ENCODE assay signal across 7 cellular contexts in the genomic region with DNA sequence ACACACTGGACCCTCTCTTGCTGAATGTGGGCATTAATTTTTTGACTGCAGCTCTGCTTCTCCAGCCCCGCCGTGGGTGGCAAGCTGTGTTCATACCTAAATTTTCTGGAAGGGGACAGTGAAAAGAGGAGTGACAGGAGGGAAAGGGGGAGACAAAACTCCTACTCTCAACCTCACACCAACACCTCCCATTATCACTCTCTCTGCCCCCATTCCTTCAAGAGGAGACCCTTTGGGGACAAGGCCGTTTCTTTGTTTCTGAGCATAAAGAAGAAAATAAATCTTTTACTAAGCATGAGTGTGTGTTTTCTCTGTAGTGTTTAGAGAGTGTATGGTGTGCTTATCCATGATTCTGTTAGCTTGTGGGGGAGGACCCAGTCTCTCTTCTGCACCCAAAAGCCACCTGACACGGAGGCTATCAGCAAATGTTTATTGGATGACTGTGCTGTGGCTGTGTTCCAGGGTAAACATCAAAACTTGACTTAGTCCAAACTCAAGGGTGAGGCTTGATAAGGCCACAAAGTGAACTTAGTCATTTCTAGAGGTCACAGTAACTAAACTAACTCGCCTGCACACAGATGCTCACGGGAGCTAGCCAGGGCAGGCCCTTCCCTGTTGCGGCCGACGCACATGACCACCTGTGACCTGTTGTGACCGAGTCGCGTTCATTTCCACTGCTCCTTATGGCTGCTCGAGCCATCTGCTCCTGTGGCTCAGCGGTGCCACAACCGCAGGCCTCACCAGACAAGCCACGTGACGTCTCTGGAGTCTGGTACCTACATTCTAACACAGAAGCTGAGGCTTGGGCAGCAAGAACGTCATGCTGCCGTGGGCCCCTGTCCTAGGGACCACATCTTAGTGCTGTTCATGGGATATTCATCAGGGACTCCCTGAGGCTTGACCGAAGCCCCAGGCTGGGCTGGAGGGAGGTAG. TPM values are rescaled to one million over a fixed set of nuclear protein-coding genes. Genes with fewer than 3 reads are reported as not detected.
DNase-seq lines count a peak whose midpoint lies in the region; ATAC-seq, FAIRE-seq and TF ChIP-seq lines count a peak whose summit lies in the region.

No MANE protein-coding gene starts in this region.

- DNase-seq in RWPE2 (ENCODE audit: low spot score) (no peak), fibroblast of peridontal ligament (ENCODE audit: extremely low read depth) (peak; percentile 14), small intestine (peak; percentile 98), tibial nerve (ENCODE audit: low spot score in 2 of 2) (no peak), GM13976 (ENCODE audit: low spot score) (no peak)

- POLR2A ChIA-PET in HEK293 (lab: Yijun Ruan, JAX): interaction anchor here (0.8 to 1.9 kb wide), 6 partner anchors 9 to 69 kb away, joined by 4 to 10 read pairs (median 6); a partner anchor contains a TSS

- no peak for TF ChIP-seq POLR2A in tibial nerve (IDR thresholded peaks at IDR 0.05)

- TF ChIP-seq CTCF in HEK293 (tag by site-specific recombination; IDR thresholded peaks at IDR 0.05): no peak
- TF ChIP-seq CTCF in RWPE2 (IDR thresholded peaks at IDR 0.05; ENCODE audit: poor library complexity, severe bottlenecking): no peak
- TF ChIP-seq CTCF in tibial nerve (IDR thresholded peaks at IDR 0.05): no peak
- TF ChIP-seq CTCF in GM13976 (IDR thresholded peaks at IDR 0.05; ENCODE audit: borderline replicate concordance, control extremely low read depth, extremely low read depth, insufficient read depth, missing control alignments): no peak

- H3K4me1 ChIP-seq in HEK293 (ENCODE audit: control insufficient read depth, insufficient read depth, low read length): peaks cover 31% of the 10 kb centered on the region
- peaks cover 8% of the 10 kb centered on the region for H3K4me1 ChIP-seq in RWPE2 (ENCODE audit: insufficient read depth, poor library complexity, severe bottlenecking)
- H3K4me1 ChIP-seq in small intestine (ENCODE audit: control insufficient read depth in 2 of 2, insufficient read depth in 1 of 2, low read depth in 1 of 2, low read length in 1 of 2): peaks cover 2 to 10% of the 10 kb centered on the region in 2 donors
- H3K4me1 ChIP-seq in tibial nerve: peaks cover 0 to 6% (median 0%) of the 10 kb centered on the region in 4 donors

- 16 to 59% (median 34%) methylated on average over 20 of the region's 20 CpGs for WGBS in small intestine, 3 donors
- 66 to 70% methylated on average over 20 of the region's 20 CpGs for WGBS in tibial nerve, 2 donors

- no peak overlapping the region for H3K4me3 ChIP-seq in HEK293 (ENCODE audit: low read depth, low read length)
- H3K4me3 ChIP-seq in RWPE2 (ENCODE audit: severe bottlenecking): no peak overlapping the region
- H3K4me3 ChIP-seq in small intestine (ENCODE audit: low read depth in 1 of 2, low read length in 2 of 2): no peak overlapping the region
- H3K4me3 ChIP-seq in tibial nerve: no peak overlapping the region

- FAIRE-seq in small intestine (lab: Jason Lieb, UNC): peak; percentile 95

- H3K9me3 ChIP-seq in HEK293 (ENCODE audit: control insufficient read depth, insufficient read depth, low read depth, low read length): no peaks in the 10 kb centered on the region
- H3K9me3 ChIP-seq in RWPE2 (ENCODE audit: severe bottlenecking): no peaks in the 10 kb centered on the region
- H3K9me3 ChIP-seq in small intestine (ENCODE audit: control insufficient read depth, low read depth): no peaks in the 10 kb centered on the region
- no peaks in the 10 kb centered on the region for H3K9me3 ChIP-seq in tibial nerve

- TF ChIP-seq EP300 in tibial nerve (IDR thresholded peaks at IDR 0.05): no peak

- H3K27ac ChIP-seq in HEK293 (ENCODE audit: extremely low read depth, low read depth, low read length) (peak overlapping the region; percentile 63), RWPE2 (ENCODE audit: poor library complexity, severe bottlenecking) (no peak overlapping the region), small intestine (ENCODE audit: low read depth in 1 of 2, low read length in 1 of 2) (peak overlapping the region; percentile 68 to 70), tibial nerve (no peak overlapping the region)

- CTCF ChIA-PET in HEK293 (lab: Yijun Ruan, JAX): interaction anchor here (0.6 to 2.5 kb wide), 4 partner anchors 11 to 182 kb away, joined by 3 to 16 read pairs (median 4); a partner anchor contains a TSS

- H3K36me3 ChIP-seq in HEK293 (ENCODE audit: control insufficient read depth in 2 of 2, insufficient read depth in 1 of 2, low read length in 2 of 2) (peaks cover 4 to 42% of the 10 kb centered on the region in 2 experiments; a peak in 2 of 3 replicates), RWPE2 (ENCODE audit: low read depth) (peaks cover 10% of the 10 kb centered on the region), small intestine (ENCODE audit: control insufficient read depth in 2 of 2, insufficient read depth in 2 of 2, low read length in 2 of 2) (peaks cover 0 to 13% of the 10 kb centered on the region in 2 donors), tibial nerve (peaks cover 0 to 48% (median 10%) of the 10 kb centered on the region in 3 donors)

- ATAC-seq in RWPE2 (ENCODE audit: low read depth): peak; percentile 70
- ATAC-seq in HG02623 (IDR thresholded peaks at IDR 0.05; ENCODE audit: unreplicated experiment): no peak

- no peaks in the 10 kb centered on the region for H3K27me3 ChIP-seq in RWPE2 (ENCODE audit: insufficient read depth, poor library complexity, severe bottlenecking)
- H3K27me3 ChIP-seq in small intestine (ENCODE audit: control insufficient read depth in 2 of 2, insufficient read depth in 2 of 2, low read length in 2 of 2): no peaks in the 10 kb centered on the region
- H3K27me3 ChIP-seq in tibial nerve: no peaks in the 10 kb centered on the region

- in situ Hi-C loops in GM13976 (cut with MboI; ENCODE audit: low sequenced_read_pairs, unreplicated experiment): no loop called here

TF ChIP-seq in HEK293, 187 proteins besides CTCF, POLR2A, EP300 and RAD21 (continues in another document):
- TF ChIP-seq, protein P1, sequence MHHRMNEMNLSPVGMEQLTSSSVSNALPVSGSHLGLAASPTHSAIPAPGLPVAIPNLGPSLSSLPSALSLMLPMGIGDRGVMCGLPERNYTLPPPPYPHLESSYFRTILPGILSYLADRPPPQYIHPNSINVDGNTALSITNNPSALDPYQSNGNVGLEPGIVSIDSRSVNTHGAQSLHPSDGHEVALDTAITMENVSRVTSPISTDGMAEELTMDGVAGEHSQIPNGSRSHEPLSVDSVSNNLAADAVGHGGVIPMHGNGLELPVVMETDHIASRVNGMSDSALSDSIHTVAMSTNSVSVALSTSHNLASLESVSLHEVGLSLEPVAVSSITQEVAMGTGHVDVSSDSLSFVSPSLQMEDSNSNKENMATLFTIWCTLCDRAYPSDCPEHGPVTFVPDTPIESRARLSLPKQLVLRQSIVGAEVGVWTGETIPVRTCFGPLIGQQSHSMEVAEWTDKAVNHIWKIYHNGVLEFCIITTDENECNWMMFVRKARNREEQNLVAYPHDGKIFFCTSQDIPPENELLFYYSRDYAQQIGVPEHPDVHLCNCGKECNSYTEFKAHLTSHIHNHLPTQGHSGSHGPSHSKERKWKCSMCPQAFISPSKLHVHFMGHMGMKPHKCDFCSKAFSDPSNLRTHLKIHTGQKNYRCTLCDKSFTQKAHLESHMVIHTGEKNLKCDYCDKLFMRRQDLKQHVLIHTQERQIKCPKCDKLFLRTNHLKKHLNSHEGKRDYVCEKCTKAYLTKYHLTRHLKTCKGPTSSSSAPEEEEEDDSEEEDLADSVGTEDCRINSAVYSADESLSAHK (tag by site-specific recombination; IDR thresholded peaks at IDR 0.05): 0 out of 2 replicates have a peak, but pooled peaks have one; percentile 18
- TF ChIP-seq ZNF792 (tag by site-specific recombination; IDR thresholded peaks at IDR 0.05): no peak
- peak; percentile 66; the same call in 1 of the 2 replicates for TF ChIP-seq ZNF664 (tag by site-specific recombination; IDR thresholded peaks at IDR 0.05)
- 0 out of 2 replicates have a peak, but pooled peaks have one; percentile 68 for TF ChIP-seq ZNF2 (tag by site-specific recombination; IDR thresholded peaks at IDR 0.05)
- TF ChIP-seq KLF16 (tag by site-specific recombination; IDR thresholded peaks at IDR 0.05): 0 out of 2 replicates have a peak, but pooled peaks have one; percentile 39
- TF ChIP-seq ZBTB48 (tag by site-specific recombination; IDR thresholded peaks at IDR 0.05): peak; percentile 84
- peak; percentile 93 for TF ChIP-seq ZBTB17 (tag by site-specific recombination; IDR thresholded peaks at IDR 0.05)
- TF ChIP-seq, protein P2, sequence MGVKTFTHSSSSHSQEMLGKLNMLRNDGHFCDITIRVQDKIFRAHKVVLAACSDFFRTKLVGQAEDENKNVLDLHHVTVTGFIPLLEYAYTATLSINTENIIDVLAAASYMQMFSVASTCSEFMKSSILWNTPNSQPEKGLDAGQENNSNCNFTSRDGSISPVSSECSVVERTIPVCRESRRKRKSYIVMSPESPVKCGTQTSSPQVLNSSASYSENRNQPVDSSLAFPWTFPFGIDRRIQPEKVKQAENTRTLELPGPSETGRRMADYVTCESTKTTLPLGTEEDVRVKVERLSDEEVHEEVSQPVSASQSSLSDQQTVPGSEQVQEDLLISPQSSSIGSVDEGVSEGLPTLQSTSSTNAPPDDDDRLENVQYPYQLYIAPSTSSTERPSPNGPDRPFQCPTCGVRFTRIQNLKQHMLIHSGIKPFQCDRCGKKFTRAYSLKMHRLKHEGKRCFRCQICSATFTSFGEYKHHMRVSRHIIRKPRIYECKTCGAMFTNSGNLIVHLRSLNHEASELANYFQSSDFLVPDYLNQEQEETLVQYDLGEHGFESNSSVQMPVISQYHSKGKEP (tag by site-specific recombination; IDR thresholded peaks at IDR 0.05): peak; percentile 22; the same call in 1 of the 2 replicates

RNA-seq across cellular contexts. Expression of a gene that starts 9.8 kb away (rescaled TPM):
- 10 to 100 TPM; 37.2 to 61.1 (median 48.1) TPM for polyA plus RNA-seq in small intestine
- 10 to 100 TPM; 20.8 to 32.8 (median 28.4) TPM for total RNA-seq in tibial nerve

RNA-seq across cellular contexts. Expression of a gene that starts 11.0 kb away (rescaled TPM):
- 100 to 1,000 TPM in 2 of 3 donors, 10 to 100 TPM in 1; 43.8 to 131 (median 114) TPM for polyA plus RNA-seq in small intestine
- total RNA-seq in tibial nerve: 100 to 1,000 TPM in 1 of 4 donors, 10 to 100 TPM in 3; 50.2 to 103 (median 57.4) TPM

RNA-seq across cellular contexts. Expression of a gene that starts 17.5 kb away (rescaled TPM):
- 10 to 100 TPM in 1 of 3 donors, 1 to 10 TPM in 2; 7.3 to 22.8 (median 7.6) TPM for polyA plus RNA-seq in small intestine
- total RNA-seq in tibial nerve: 10 to 100 TPM; 27.1 to 95.1 (median 29.1) TPM

RNA-seq across cellular contexts. Expression of a gene that starts 18.2 kb away (rescaled TPM):
- 10 to 100 TPM in 2 of 3 donors, 1 to 10 TPM in 1; 2.0 to 13.5 (median 12.5) TPM for polyA plus RNA-seq in small intestine
- total RNA-seq in tibial nerve: under 1 TPM in 3 of 4 donors, not detected in 1; 0.42 to 0.66 (median 0.59) TPM

RNA-seq across cellular contexts. Expression of a gene that starts 18.3 kb away (rescaled TPM):
- 10 to 100 TPM; 37.5 to 77.8 (median 46.3) TPM for polyA plus RNA-seq in small intestine
- total RNA-seq in tibial nerve: 10 to 100 TPM in 3 of 4 donors, 1 to 10 TPM in 1; 5.7 to 27.3 (median 13.6) TPM

Comparison
In these comparisons a context has a peak if more than half of its experiments do, and no peak if none do; other contexts are left out.
1. H3K27ac ChIP-seq: peak in HEK293 (single experiment) and small intestine (2 of 2); none in RWPE2 (single experiment) and tibial nerve (0 of 4).
2. DNase-seq: peak in fibroblast of peridontal ligament (single experiment) and small intestine (single experiment); none in RWPE2 (single experiment), tibial nerve (0 of 2) and GM13976 (single experiment).